In the genomic region with DNA sequence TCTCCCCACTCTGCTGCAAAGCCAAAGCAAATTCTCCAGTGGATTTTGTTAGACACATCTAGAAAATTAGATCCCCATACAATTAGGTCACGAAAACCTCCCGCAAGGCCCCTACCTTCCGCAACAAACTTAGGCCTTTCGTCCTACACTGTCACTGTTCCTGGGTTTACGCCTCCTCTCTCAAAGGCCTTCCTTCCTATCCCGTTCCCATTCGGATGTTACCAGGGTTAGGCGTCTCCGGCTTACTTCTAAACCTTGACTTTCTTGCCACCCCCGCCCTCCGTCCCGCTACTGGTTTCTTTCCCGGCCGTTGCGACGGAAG, we compare ENCODE assay signal across 8 cellular contexts. TPM values are rescaled to one million over a fixed set of nuclear protein-coding genes. Genes with fewer than 3 reads are reported as not detected.
DNase-seq lines count a peak whose midpoint lies in the region; ATAC-seq lines count a peak whose summit lies in the region.

No MANE protein-coding gene starts in this region.

- peak overlapping the region; percentile 93 for H3K4me3 ChIP-seq in iPS-15b (ENCODE audit: low read depth, low read length)

- no peaks in the 10 kb centered on the region for H3K4me1 ChIP-seq in iPS-15b (ENCODE audit: control insufficient read depth, insufficient read depth, low read length)

- H3K4me1 Mint-ChIP-seq in activated T-helper 17 cell treated with anti-CD3 and anti-CD28 coated beads, Interleukin-2, amount 50 U/mL, for 72 hours: peaks cover 26% of the 10 kb centered on the region
- H3K4me1 Mint-ChIP-seq in stimulated activated naive CD8-positive, alpha-beta T cell treated with anti-CD3 and anti-CD28 coated beads, Interleukin-15, amount 100 ng/mL, for 72 hours: peaks cover 36% of the 10 kb centered on the region

- peaks cover 52% of the 10 kb centered on the region for H3K36me3 Mint-ChIP-seq in activated T-helper 17 cell treated with anti-CD3 and anti-CD28 coated beads, Interleukin-2, amount 50 U/mL, for 72 hours (ENCODE audit: low read depth)

- no peaks in the 10 kb centered on the region for H3K9me3 Mint-ChIP-seq in activated T-helper 17 cell treated with anti-CD3 and anti-CD28 coated beads, Interleukin-2, amount 50 U/mL, for 72 hours
- H3K9me3 Mint-ChIP-seq in stimulated activated naive CD8-positive, alpha-beta T cell treated with anti-CD3 and anti-CD28 coated beads, Interleukin-15, amount 100 ng/mL, for 72 hours: no peaks in the 10 kb centered on the region

- H3K36me3 ChIP-seq in iPS-15b (ENCODE audit: control insufficient read depth, insufficient read depth, low read length): peaks cover 8% of the 10 kb centered on the region

- no peaks in the 10 kb centered on the region for H3K27me3 Mint-ChIP-seq in activated T-helper 17 cell treated with anti-CD3 and anti-CD28 coated beads, Interleukin-2, amount 50 U/mL, for 72 hours
- H3K27me3 Mint-ChIP-seq in stimulated activated naive CD8-positive, alpha-beta T cell treated with anti-CD3 and anti-CD28 coated beads, Interleukin-15, amount 100 ng/mL, for 72 hours: no peaks in the 10 kb centered on the region

- H3K9me3 ChIP-seq in iPS-15b (ENCODE audit: control insufficient read depth, insufficient read depth, low read length): no peaks in the 10 kb centered on the region

- H3K27ac Mint-ChIP-seq in activated T-helper 17 cell treated with anti-CD3 and anti-CD28 coated beads, Interleukin-2, amount 50 U/mL, for 72 hours: peak overlapping the region; percentile 97
- H3K27ac Mint-ChIP-seq in stimulated activated naive CD8-positive, alpha-beta T cell treated with anti-CD3 and anti-CD28 coated beads, Interleukin-15, amount 100 ng/mL, for 72 hours: peak overlapping the region; percentile 98 to 100

- H3K4me3 Mint-ChIP-seq in activated T-helper 17 cell treated with anti-CD3 and anti-CD28 coated beads, Interleukin-2, amount 50 U/mL, for 72 hours: peak overlapping the region; percentile 93
- peak overlapping the region; percentile 94 to 97 for H3K4me3 Mint-ChIP-seq in stimulated activated naive CD8-positive, alpha-beta T cell treated with anti-CD3 and anti-CD28 coated beads, Interleukin-15, amount 100 ng/mL, for 72 hours

- no peak overlapping the region for H3K9ac ChIP-seq in iPS-15b (ENCODE audit: low read depth, low read length)

- peak; percentile 35 for ATAC-seq in HG03095 (IDR thresholded peaks at IDR 0.05; ENCODE audit: unreplicated experiment)
- peak; percentile 52 for ATAC-seq in activated T-helper 17 cell treated with anti-CD3 and anti-CD28 coated beads, Interleukin-2, amount 50 U/mL, for 72 hours (replicated peaks)
- ATAC-seq in stimulated activated naive CD8-positive, alpha-beta T cell treated with anti-CD3 and anti-CD28 coated beads, Interleukin-15, amount 100 ng/mL, for 72 hours: no peak

- H3K27me3 ChIP-seq in iPS-15b (ENCODE audit: control insufficient read depth, insufficient read depth, low read length): peaks cover 2% of the 10 kb centered on the region

- DNase-seq in NCI-H345 (lab: John Stamatoyannopoulos, UW) (peak; percentile 63), NCI-H345 treated with DMSO at 0.1 percent for 48 hours (lab: John Stamatoyannopoulos, UW; ENCODE audit: unreplicated experiment) (no peak), T1000 (lab: John Stamatoyannopoulos, UW) (no peak), KG1 (lab: John Stamatoyannopoulos, UW) (no peak)
- no peak for DNase-seq in stimulated activated naive CD8-positive, alpha-beta T cell treated with anti-CD3 and anti-CD28 coated beads, Interleukin-15, amount 100 ng/mL, for 72 hours

RNA-seq across cellular contexts. Expression of gene RNF6, which starts 0.8 kb away (rescaled TPM):
- 10 to 100 TPM; 34.3 to 38.9 TPM for total RNA-seq in activated T-helper 17 cell treated with anti-CD3 and anti-CD28 coated beads, Interleukin-2, amount 50 U/mL, for 72 hours

RNA-seq across cellular contexts. Expression of gene CDK8, which starts 32.6 kb away (rescaled TPM):
- 10 to 100 TPM; 11.0 to 19.7 TPM for total RNA-seq in activated T-helper 17 cell treated with anti-CD3 and anti-CD28 coated beads, Interleukin-2, amount 50 U/mL, for 72 hours
